Comparison of ENCODE assay signal across 8 cellular contexts in genomic region chr2:240435955-240436625, GRCh38. TPM values are rescaled to one million over a fixed set of nuclear protein-coding genes. Genes with fewer than 3 reads are reported as not detected.
DNase-seq lines count a peak whose midpoint lies in the region; ATAC-seq and TF ChIP-seq lines count a peak whose summit lies in the region.

No MANE protein-coding gene starts in this region.

- H2BK120ac ChIP-seq in neuronal stem cell (ENCODE audit: low read depth, low read length): peak overlapping the region; percentile 47

- H3K14ac ChIP-seq in neuronal stem cell (ENCODE audit: low read length): peak overlapping the region; percentile 21

- no peaks in the 10 kb centered on the region for H3K9me3 Mint-ChIP-seq in CD8-positive, alpha-beta memory T cell

- peaks cover 4 to 19% (median 4%) of the 10 kb centered on the region in 3 donors for H3K4me1 Mint-ChIP-seq in CD8-positive, alpha-beta memory T cell

- peak; percentile 21 for ATAC-seq in GM21723 (IDR thresholded peaks at IDR 0.05; ENCODE audit: unreplicated experiment)

- H2AFZ ChIP-seq in fibroblast of lung (ENCODE audit: low read length) (no peak overlapping the region), neuronal stem cell (ENCODE audit: low read length) (peak overlapping the region; percentile 91)

- H3K36me3 ChIP-seq in CD8-positive, alpha-beta memory T cell (ENCODE audit: insufficient read depth, low read length): no peaks in the 10 kb centered on the region
- H3K36me3 ChIP-seq in SK-N-MC (ENCODE audit: insufficient read depth, low read length) (no peaks in the 10 kb centered on the region), fibroblast of lung (ENCODE audit: control insufficient read depth, insufficient read depth, low read length) (peaks cover 7% of the 10 kb centered on the region), neuronal stem cell (replicated peaks in 1 of 2; ENCODE audit: control insufficient read depth in 2 of 2, insufficient read depth in 2 of 2, low read length in 2 of 2) (peaks cover 9 to 10% of the 10 kb centered on the region in 2 donors)

- H2BK12ac ChIP-seq in neuronal stem cell (ENCODE audit: low read length): peak overlapping the region; percentile 73

- H3K4me2 ChIP-seq in fibroblast of lung (ENCODE audit: extremely low read depth, insufficient read depth, low read length) (peak overlapping the region; percentile 97), neuronal stem cell (ENCODE audit: insufficient read depth, low read length, poor library complexity, severe bottlenecking) (peak overlapping the region; percentile 83)

- peaks cover 16 to 20% of the 10 kb centered on the region in 2 donors for H3K27me3 Mint-ChIP-seq in CD8-positive, alpha-beta memory T cell

- no peak overlapping the region for H4K91ac ChIP-seq in neuronal stem cell (ENCODE audit: low read depth, low read length, poor library complexity)

- no peak overlapping the region for H4K8ac ChIP-seq in neuronal stem cell (ENCODE audit: low read depth, low read length)

- H3K9me3 ChIP-seq in CD8-positive, alpha-beta memory T cell (ENCODE audit: low read length): no peaks in the 10 kb centered on the region
- no peaks in the 10 kb centered on the region for H3K9me3 ChIP-seq in SK-N-MC (ENCODE audit: low read depth, low read length)
- no peaks in the 10 kb centered on the region for H3K9me3 ChIP-seq in fibroblast of lung (ENCODE audit: control insufficient read depth, insufficient read depth, low read depth, low read length)
- peaks cover 0 to 2% of the 10 kb centered on the region in 2 donors for H3K9me3 ChIP-seq in neuronal stem cell (replicated peaks in 1 of 2; ENCODE audit: control insufficient read depth in 2 of 2, insufficient read depth in 1 of 2, low read depth in 1 of 2, low read length in 2 of 2)

- peak overlapping the region; percentile 73 for H3K23ac ChIP-seq in neuronal stem cell (ENCODE audit: low read depth, low read length, poor library complexity)

- peak overlapping the region; percentile 97 for H3K18ac ChIP-seq in neuronal stem cell (ENCODE audit: low read length)

- H3K9ac ChIP-seq in SK-N-MC (ENCODE audit: insufficient read length) (no peak overlapping the region), fibroblast of lung (ENCODE audit: insufficient read depth, low read length) (peak overlapping the region; percentile 92), neuronal stem cell (ENCODE audit: low read depth, low read length, poor library complexity) (peak overlapping the region; percentile 84)

- CTCF ChIA-PET in CD8-positive, alpha-beta memory T cell (lab: Charles Lee): interaction anchor here (0.9 to 2.0 kb wide), 2 partner anchors 204 to 286 kb away, joined by 3 to 9 read pairs; no protein-coding TSS in a partner anchor

- peaks cover 22% of the 10 kb centered on the region for H3K27me3 ChIP-seq in CD8-positive, alpha-beta memory T cell (ENCODE audit: insufficient read depth, low read length, poor library complexity, severe bottlenecking)
- H3K27me3 ChIP-seq in fibroblast of lung (ENCODE audit: control insufficient read depth, insufficient read depth, low read length) (no peaks in the 10 kb centered on the region), neuronal stem cell (ENCODE audit: control insufficient read depth in 3 of 3, insufficient read depth in 3 of 3, low read depth in 1 of 3, low read length in 3 of 3) (peaks cover 0 to 7% (median 6%) of the 10 kb centered on the region in 3 experiments)

- peaks cover 37% of the 10 kb centered on the region for H3K79me1 ChIP-seq in neuronal stem cell (ENCODE audit: low read depth, low read length)

- WGBS in neuronal stem cell (ENCODE audit: extremely low coverage in 2 of 2, insufficient read length in 2 of 2, insufficient replicate concordance in 1 of 2), 2 donors: no CpG with 5 or more reads among the region's 86 CpGs

- H2BK5ac ChIP-seq in neuronal stem cell (ENCODE audit: low read length): peak overlapping the region; percentile 97

- peaks cover 12% of the 10 kb centered on the region for H3K4me1 ChIP-seq in CD8-positive, alpha-beta memory T cell (ENCODE audit: insufficient read depth, low read length)
- H3K4me1 ChIP-seq in fibroblast of lung (ENCODE audit: control insufficient read depth, extremely low read depth, insufficient read depth, low read length) (peaks cover 21% of the 10 kb centered on the region), neuronal stem cell (ENCODE audit: control insufficient read depth in 2 of 2, insufficient read depth in 1 of 2, low read depth in 1 of 2, low read length in 2 of 2) (peaks cover 23 to 24% of the 10 kb centered on the region in 2 donors)

- H3K27ac Mint-ChIP-seq in CD8-positive, alpha-beta memory T cell: no peak overlapping the region

- H3K4me3 Mint-ChIP-seq in CD8-positive, alpha-beta memory T cell: peak overlapping the region; percentile 54 to 89 (median 57)

- H4K20me1 ChIP-seq in fibroblast of lung (ENCODE audit: control insufficient read depth, extremely low read depth, insufficient read depth, low read length): no peaks in the 10 kb centered on the region

- H3K79me2 ChIP-seq in fibroblast of lung (ENCODE audit: control insufficient read depth, insufficient read depth, low read length): peaks cover 48% of the 10 kb centered on the region

- peak overlapping the region; percentile 66 for H3K4ac ChIP-seq in neuronal stem cell (ENCODE audit: low read length)

- POLR2A ChIA-PET in CD8-positive, alpha-beta memory T cell (lab: Charles Lee): interaction anchor here (0.5 kb wide), 1 partner anchor 1034 kb away, joined by 3 read pairs; no protein-coding TSS in a partner anchor

- peak overlapping the region; percentile 54 for H2AK5ac ChIP-seq in neuronal stem cell (ENCODE audit: low read depth, low read length)

- no peak for TF ChIP-seq CTCF in fibroblast of lung (conservative IDR thresholded peaks at IDR 0.05 in 1 of 2, IDR thresholded peaks at IDR 0.05 in 1 of 2; ENCODE audit: low read depth in 1 of 2, low read length in 2 of 2)

- H3K4me3 ChIP-seq in CD8-positive, alpha-beta memory T cell (ENCODE audit: low read length): no peak overlapping the region
- H3K4me3 ChIP-seq in SK-N-MC (peak overlapping the region; percentile 81), fibroblast of lung (replicated peaks in 1 of 4; ENCODE audit: control extremely low read depth in 1 of 4, insufficient read depth in 1 of 4, low read depth in 3 of 4, low read length in 4 of 4) (peak overlapping the region; percentile 77 to 82 (median 80)), neuronal stem cell (ENCODE audit: low read length in 2 of 2) (peak overlapping the region; percentile 81 to 93)

- no peak overlapping the region for H3K27ac ChIP-seq in CD8-positive, alpha-beta memory T cell (ENCODE audit: low read depth, low read length)
- H3K27ac ChIP-seq in SK-N-MC (no peak overlapping the region), fibroblast of lung (ENCODE audit: insufficient read depth, low read length) (peak overlapping the region; percentile 80), neuronal stem cell (replicated peaks; ENCODE audit: low read length) (peak overlapping the region; percentile 75)

- no peaks in the 10 kb centered on the region for H3K36me3 Mint-ChIP-seq in CD8-positive, alpha-beta memory T cell

- H2BK15ac ChIP-seq in neuronal stem cell (ENCODE audit: low read length): peak overlapping the region; percentile 98

- peak in 1 of 5 donors; percentile 46 for DNase-seq in CD8-positive, alpha-beta memory T cell
- DNase-seq in SK-N-MC (ENCODE audit: low read depth, low spot score) (no peak), fibroblast of lung (ENCODE audit: low read depth in 2 of 2) (no peak), neuronal stem cell (ENCODE audit: low spot score) (no peak), SW480 (ENCODE audit: low spot score) (no peak), DMS114 treated with DMSO at 0.1 percent for 48 hours (lab: John Stamatoyannopoulos, UW; ENCODE audit: unreplicated experiment) (no peak), NOMO-1 treated with dmso at 0.1 percent for 144 hours (lab: John Stamatoyannopoulos, UW; ENCODE audit: unreplicated experiment) (no peak)

RNA-seq across cellular contexts. Expression of gene GPC1, which starts 0.6 kb away (rescaled TPM):
- 1 to 10 TPM; 1.9 to 2.4 TPM for total RNA-seq in CD8-positive, alpha-beta memory T cell
- 0.17 TPM for polyA plus RNA-seq in CD8-positive, alpha-beta memory T cell
- total RNA-seq in fibroblast of lung: 67.8 and 218 TPM in 2 replicates
- polyA plus RNA-seq in fibroblast of lung: 113 and 147 TPM in 2 replicates
- polyA plus RNA-seq in fibroblast of lung (2012): 218 and 275 TPM in 2 replicates
- 103 and 179 TPM in 2 replicates for polyA minus RNA-seq in fibroblast of lung (ENCODE audit: low replicate concordance)
- polyA plus RNA-seq in neuronal stem cell (2013, experiment 1 of 2): 78.0 TPM
- polyA plus RNA-seq in neuronal stem cell (2013, experiment 2 of 2): 77.4 TPM

Comparison
In these comparisons a context has a peak if more than half of its experiments do, and no peak if none do; other contexts are left out.
1. H3K27ac ChIP-seq: peak in fibroblast of lung (single experiment) and neuronal stem cell (single experiment); none in CD8-positive, alpha-beta memory T cell (single experiment) and SK-N-MC (single experiment).
2. RNA of gene GPC1, which starts 0.6 kb away (total RNA-seq): 67.8 to 218 TPM in fibroblast of lung; 1.9 to 2.4 TPM in CD8-positive, alpha-beta memory T cell; every median in the first group is over 10 times any median in the second.